ENCODE assay signal across 12 cellular contexts in the genomic region with DNA sequence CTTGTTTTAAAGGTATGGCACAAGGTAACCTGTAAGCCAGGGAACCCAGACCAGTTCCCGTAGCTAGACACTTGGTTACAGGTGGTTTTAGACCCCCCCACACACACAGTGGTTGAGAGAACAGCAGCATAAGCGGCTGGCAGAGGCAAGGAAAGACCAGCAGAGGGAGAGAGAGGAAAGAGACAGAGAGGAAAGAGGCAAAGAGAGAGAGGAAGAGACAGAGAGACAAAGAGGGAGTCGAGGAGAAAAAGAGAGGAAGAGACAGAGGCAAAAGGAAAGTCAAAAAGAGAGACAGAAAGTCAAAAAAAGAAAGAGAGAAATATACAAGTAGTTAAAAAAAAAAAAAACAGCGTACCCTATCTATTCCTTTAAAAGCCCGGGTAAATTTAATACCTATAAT. TPM values are rescaled to one million over a fixed set of nuclear protein-coding genes. Genes with fewer than 3 reads are reported as not detected.
DNase-seq lines count a peak whose midpoint lies in the region; ATAC-seq and TF ChIP-seq lines count a peak whose summit lies in the region.
"Had no signal": no experiment of that assay in that cellular context is flagged by ENCODE, and none has a peak within 500 bp of the region (broad histone marks: within the 10 kb centered on the region; RNA-seq: fewer than 3 reads in every experiment).

No MANE protein-coding gene starts in this region.

- H3K4me3 Mint-ChIP-seq in activated CD8-positive, alpha-beta T cell treated with anti-CD3 and anti-CD28 coated beads for 36 hours, result no peak overlapping the region

- POLR2A ChIA-PET in activated CD8-positive, alpha-beta T cell treated with anti-CD3 and anti-CD28 coated beads for 36 hours (lab: Charles Lee), result no interaction called here

- H3K27ac ChIP-seq in body of pancreas, result no peak overlapping the region
- no peak overlapping the region for H3K27ac ChIP-seq in left lung
- H3K27ac ChIP-seq: neutrophil, upper lobe of left lung had no signal

- no peak overlapping the region for H2AFZ ChIP-seq in Loucy (ENCODE audit: low read length)

- CTCF ChIA-PET in activated CD8-positive, alpha-beta T cell treated with anti-CD3 and anti-CD28 coated beads for 36 hours (lab: Charles Lee), result no interaction called here

- no peak overlapping the region for H3K4me2 ChIP-seq in Loucy (ENCODE audit: low read depth, low read length, poor library complexity, severe bottlenecking)

- H4K20me1 ChIP-seq in Loucy (ENCODE audit: insufficient read depth, low read length, poor library complexity, severe bottlenecking), result no peaks in the 10 kb centered on the region

- H3K4me3 ChIP-seq in Loucy (ENCODE audit: low read length, poor library complexity, severe bottlenecking) (no peak overlapping the region), body of pancreas (no peak overlapping the region), left lung (no peak overlapping the region)
- H3K4me3 ChIP-seq: MG63, upper lobe of left lung had no signal

- 37 to 59% methylated on average over 4 to 5 of the region's 5 CpGs for WGBS in body of pancreas, 2 donors

- no peak overlapping the region for H3K9ac ChIP-seq in Loucy (ENCODE audit: low read depth, low read length, poor library complexity, severe bottlenecking)

- no peaks in the 10 kb centered on the region for H3K79me2 ChIP-seq in Loucy (ENCODE audit: insufficient read depth, low read length)

- DNase-seq in Daoy (ENCODE audit: low read depth) (peak; percentile 7), kidney glomerular epithelial cell (lab: John Stamatoyannopoulos, UW) (peak; percentile 0), body of pancreas (no peak), left lung (no peak)
- DNase-seq in activated CD8-positive, alpha-beta T cell treated with anti-CD3 and anti-CD28 coated beads for 36 hours, result peak; percentile 22
- no peak for DNase-seq in stimulated activated naive CD4-positive, alpha-beta T cell (lab: John Stamatoyannopoulos, UW)
- DNase-seq: activated CD8-positive, alpha-beta memory T cell treated with anti-CD3 and anti-CD28 coated beads, Interleukin-2, amount 50 U/mL, for 48 hours; MG63; upper lobe of left lung had no signal

- H3K27ac Mint-ChIP-seq in activated CD8-positive, alpha-beta T cell treated with anti-CD3 and anti-CD28 coated beads for 36 hours, result no peak overlapping the region

- TF ChIP-seq POLR2A in body of pancreas (IDR thresholded peaks at IDR 0.05), result no peak

- H3K4me1 ChIP-seq in Loucy (ENCODE audit: insufficient read depth, low read length, poor library complexity, severe bottlenecking) (no peaks in the 10 kb centered on the region), body of pancreas (no peaks in the 10 kb centered on the region), left lung (no peaks in the 10 kb centered on the region)
- H3K4me1 ChIP-seq: upper lobe of left lung had no signal

- peaks cover 5% of the 10 kb centered on the region for H3K27me3 Mint-ChIP-seq in activated CD8-positive, alpha-beta T cell treated with anti-CD3 and anti-CD28 coated beads for 36 hours

- no peaks in the 10 kb centered on the region for H3K27me3 ChIP-seq in Loucy (ENCODE audit: insufficient read depth, low read length, poor library complexity, severe bottlenecking)
- no peaks in the 10 kb centered on the region for H3K27me3 ChIP-seq in body of pancreas
- no peaks in the 10 kb centered on the region for H3K27me3 ChIP-seq in left lung
- H3K27me3 ChIP-seq: MG63, neutrophil, upper lobe of left lung had no signal

- H3K4me1 Mint-ChIP-seq in activated CD8-positive, alpha-beta T cell treated with anti-CD3 and anti-CD28 coated beads for 36 hours (ENCODE audit: low read depth), result peaks cover 3% of the 10 kb centered on the region

- H3K9me3 ChIP-seq in Loucy (ENCODE audit: insufficient read depth, low read depth, low read length), result no peaks in the 10 kb centered on the region
- no peaks in the 10 kb centered on the region for H3K9me3 ChIP-seq in body of pancreas
- no peaks in the 10 kb centered on the region for H3K9me3 ChIP-seq in left lung
- H3K9me3 ChIP-seq: MG63, neutrophil, upper lobe of left lung had no signal

- intact Hi-C loops in activated CD8-positive, alpha-beta T cell treated with anti-CD3 and anti-CD28 coated beads for 36 hours (cut with micrococcal nuclease), result no loop called here
- intact Hi-C loops in body of pancreas (cut with DNase I) (no loop called here), left lung (cut with DNase I) (no loop called here)

- TF ChIP-seq CTCF in Loucy (conservative IDR thresholded peaks at IDR 0.05; ENCODE audit: low read length), result peak; percentile 40
- TF ChIP-seq CTCF in activated CD8-positive, alpha-beta T cell treated with anti-CD3 and anti-CD28 coated beads for 36 hours (IDR thresholded peaks at IDR 0.05), result no peak
- peak in 1 of 7 experiments; percentile 10 for TF ChIP-seq CTCF in body of pancreas (IDR thresholded peaks at IDR 0.05)
- TF ChIP-seq CTCF in left lung (IDR thresholded peaks at IDR 0.05), result no peak

- no peaks in the 10 kb centered on the region for H3K36me3 Mint-ChIP-seq in activated CD8-positive, alpha-beta T cell treated with anti-CD3 and anti-CD28 coated beads for 36 hours (ENCODE audit: low read depth)

- H3K36me3 ChIP-seq in Loucy (ENCODE audit: insufficient read depth, low read length), result no peaks in the 10 kb centered on the region
- H3K36me3 ChIP-seq in body of pancreas (replicated peaks in 1 of 2; ENCODE audit: insufficient read depth in 1 of 2, low read depth in 2 of 2), result no peaks in the 10 kb centered on the region
- no peaks in the 10 kb centered on the region for H3K36me3 ChIP-seq in left lung
- H3K36me3 ChIP-seq: MG63, neutrophil, upper lobe of left lung had no signal

- no peaks in the 10 kb centered on the region for H3F3A ChIP-seq in Loucy (ENCODE audit: low read depth)

- H3K9me3 Mint-ChIP-seq in activated CD8-positive, alpha-beta T cell treated with anti-CD3 and anti-CD28 coated beads for 36 hours, result no peaks in the 10 kb centered on the region

- H3K9me2 ChIP-seq in Loucy (replicated peaks; ENCODE audit: low read depth, low read length), result no peaks in the 10 kb centered on the region

- no peak for ATAC-seq in activated CD8-positive, alpha-beta T cell treated with anti-CD3 and anti-CD28 coated beads for 36 hours
- ATAC-seq in body of pancreas (no peak), left lung (no peak), HG03469 (IDR thresholded peaks at IDR 0.05; ENCODE audit: unreplicated experiment) (no peak)

RNA-seq across cellular contexts. Expression of gene PCSK1N, which starts 19.5 kb away (rescaled TPM):
- total RNA-seq in Daoy (2014; rRNA removed; shearing (Covaris generic)), result 28.7 and 32.1 TPM in 2 replicates
- total RNA-seq in activated CD8-positive, alpha-beta T cell treated with anti-CD3 and anti-CD28 coated beads for 36 hours, result 1 to 10 TPM; 1.1 to 1.4 TPM
- 100 to 1,000 TPM; 110 to 196 TPM for total RNA-seq in body of pancreas
- total RNA-seq in left lung, result 1 to 10 TPM; 2.3 to 3.9 TPM

RNA-seq across cellular contexts. Expression of gene ERAS, which starts 28.6 kb away (rescaled TPM):
- not detected in 2 replicates for total RNA-seq in Daoy (2014; rRNA removed; shearing (Covaris generic))
- total RNA-seq in activated CD8-positive, alpha-beta T cell treated with anti-CD3 and anti-CD28 coated beads for 36 hours, result not detected
- not detected for total RNA-seq in body of pancreas
- not detected for total RNA-seq in left lung
- total RNA-seq: upper lobe of left lung had no signal

RNA-seq across cellular contexts. Expression of gene TIMM17B, which starts 42.7 kb away (rescaled TPM):
- 47.4 and 64.1 TPM in 2 replicates for total RNA-seq in Daoy (2014; rRNA removed; shearing (Covaris generic))
- total RNA-seq in activated CD8-positive, alpha-beta T cell treated with anti-CD3 and anti-CD28 coated beads for 36 hours, result 10 to 100 TPM; 50.1 to 52.2 TPM
- 10 to 100 TPM; 24.4 to 35.3 TPM for total RNA-seq in body of pancreas
- 10 to 100 TPM; 36.7 to 41.0 TPM for total RNA-seq in left lung

RNA-seq across cellular contexts. Expression of gene PQBP1, which starts 42.8 kb away (rescaled TPM):
- 102 TPM in 2 replicates for total RNA-seq in Daoy (2014; rRNA removed; shearing (Covaris generic))
- total RNA-seq in activated CD8-positive, alpha-beta T cell treated with anti-CD3 and anti-CD28 coated beads for 36 hours, result 10 to 100 TPM; 63.9 to 66.5 TPM
- total RNA-seq in body of pancreas, result 10 to 100 TPM; 43.6 to 48.1 TPM
- 10 to 100 TPM; 56.3 to 68.2 TPM for total RNA-seq in left lung

RNA-seq across cellular contexts. Expression of gene HDAC6, which starts 53.0 kb away (rescaled TPM):
- 18.9 and 40.9 TPM in 2 replicates for total RNA-seq in Daoy (2014; rRNA removed; shearing (Covaris generic))
- total RNA-seq in activated CD8-positive, alpha-beta T cell treated with anti-CD3 and anti-CD28 coated beads for 36 hours, result 10 to 100 TPM; 51.2 to 54.5 TPM
- total RNA-seq in body of pancreas (10 to 100 TPM; 34.5 to 75.5 TPM), left lung (10 to 100 TPM; 76.7 to 82.9 TPM)

Comparison
In these comparisons a context has a peak if more than half of its experiments do, and no peak if none do; other contexts are left out.
1. DNase-seq: peak in Daoy (single experiment), activated CD8-positive, alpha-beta T cell treated with anti-CD3 and anti-CD28 coated beads for 36 hours (single experiment) and kidney glomerular epithelial cell (single experiment); none in body of pancreas (0 of 4), left lung (0 of 2) and stimulated activated naive CD4-positive, alpha-beta T cell (0 of 6).